In the genomic region with DNA sequence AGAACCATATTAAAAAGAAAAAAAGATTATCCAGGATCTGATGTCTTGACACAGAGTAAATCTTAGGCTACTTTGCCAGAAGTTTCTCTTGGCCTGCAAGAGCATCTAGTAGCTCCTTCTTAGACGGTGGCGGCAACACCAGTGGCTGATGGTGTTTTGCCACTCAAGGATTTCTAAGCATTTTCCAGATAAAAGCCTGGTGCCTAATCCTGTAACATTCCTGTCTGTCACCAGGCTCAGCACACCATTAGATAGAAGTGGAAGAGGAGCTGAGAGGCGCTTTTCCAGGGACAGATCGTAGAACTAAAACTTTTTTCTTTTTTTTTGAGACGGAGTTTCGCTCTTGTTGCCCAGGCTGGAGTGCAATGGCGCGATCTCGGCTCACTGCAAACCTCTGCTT, we compare ENCODE assay signal across 16 cellular contexts. TPM values are rescaled to one million over a fixed set of nuclear protein-coding genes. Genes with fewer than 3 reads are reported as not detected.
A peak's percentile ranks its signal among the peaks of the same experiment; 100 is the strongest.
DNase-seq lines count a peak whose midpoint lies in the region; ATAC-seq and TF ChIP-seq lines count a peak whose summit lies in the region.
"Had no signal": no experiment of that assay in that cellular context is flagged by ENCODE, and none has a peak within 500 bp of the region (broad histone marks: within the 10 kb centered on the region; RNA-seq: fewer than 3 reads in every experiment).

No MANE protein-coding gene starts in this region.

- TF ChIP-seq CTCF in HFFc6 (IDR thresholded peaks at IDR 0.05) = no peak
- no peak for TF ChIP-seq CTCF in esophagus muscularis mucosa (IDR thresholded peaks at IDR 0.05)
- TF ChIP-seq CTCF in osteocyte (IDR thresholded peaks at IDR 0.05) = no peak

- H3K4me3 ChIP-seq in esophagus muscularis mucosa = no peak overlapping the region
- H3K4me3 ChIP-seq: BLaER1 treated with 17β-estradiol and CSF1 and Interleukin-3, amounts not matched to agents 10 nM and 100 nM; GM12878 had no signal

- intact Hi-C loops in esophagus muscularis mucosa (cut with DNase I) = no loop called here

- no peak for TF ChIP-seq EP300 in esophagus muscularis mucosa (IDR thresholded peaks at IDR 0.05)

- ATAC-seq in HG02678 (IDR thresholded peaks at IDR 0.05; ENCODE audit: unreplicated experiment) (no peak), GM21723 (IDR thresholded peaks at IDR 0.05; ENCODE audit: unreplicated experiment) (no peak)
- ATAC-seq: GM12878, HepG2 had no signal

- no peak for TF ChIP-seq POLR2A in esophagus muscularis mucosa (IDR thresholded peaks at IDR 0.05; ENCODE audit: low read depth)

- H3K36me3 ChIP-seq in esophagus muscularis mucosa = peaks cover 4 to 44% (median 29%) of the 10 kb centered on the region in 4 donors
- H3K36me3 ChIP-seq: BLaER1 treated with 17β-estradiol and CSF1 and Interleukin-3, amounts not matched to agents 10 nM and 100 nM had no signal

- H3K27ac ChIP-seq in esophagus muscularis mucosa (replicated peaks in 1 of 4) = peak overlapping the region; percentile 13 to 74 (median 48)
- H3K27ac ChIP-seq: BLaER1 treated with 17β-estradiol and CSF1 and Interleukin-3, amounts not matched to agents 10 nM and 100 nM had no signal

- no peaks in the 10 kb centered on the region for H3K9me3 ChIP-seq in esophagus muscularis mucosa
- H3K9me3 ChIP-seq: BLaER1 treated with 17β-estradiol and CSF1 and Interleukin-3, amounts not matched to agents 10 nM and 100 nM had no signal

- H3K4me3 Mint-ChIP-seq in HFFc6 = no peak overlapping the region
- no peak overlapping the region for H3K4me3 Mint-ChIP-seq in osteocyte (ENCODE audit: unreplicated experiment)
- H3K4me3 Mint-ChIP-seq: CD4-positive, CD25-positive, alpha-beta regulatory T cell; H9 had no signal

- DNase-seq in NCI-H82 (lab: John Stamatoyannopoulos, UW) (peak; percentile 19), NCI-H82 treated with DMSO at 0.1 percent for 48 hours (lab: John Stamatoyannopoulos, UW; ENCODE audit: unreplicated experiment) (no peak), HFFc6 (no peak), esophagus muscularis mucosa (ENCODE audit: extremely low spot score) (no peak), osteocyte (ENCODE audit: extremely low spot score, unreplicated experiment) (no peak)
- no peak for DNase-seq in activated T-cell treated with anti-CD3 and anti-CD28 coated beads, Interleukin-2, amount 50 U/mL, for 1 hour
- DNase-seq: 8988T; ACHN; CD4-positive, CD25-positive, alpha-beta regulatory T cell; GOT3; H9 had no signal

- H3K4me1 Mint-ChIP-seq in HFFc6 (ENCODE audit: low read depth) (peaks cover 63% of the 10 kb centered on the region), osteocyte (ENCODE audit: unreplicated experiment) (peaks cover 8% of the 10 kb centered on the region)

- H3K27ac Mint-ChIP-seq in HFFc6 (peak overlapping the region; percentile 63), osteocyte (ENCODE audit: unreplicated experiment) (peak overlapping the region; percentile 28)
- H3K27ac Mint-ChIP-seq: CD4-positive, CD25-positive, alpha-beta regulatory T cell; H9 had no signal

- H3K36me3 Mint-ChIP-seq in HFFc6 (ENCODE audit: low read depth) (peaks cover 50% of the 10 kb centered on the region), osteocyte (ENCODE audit: unreplicated experiment) (peaks cover 28% of the 10 kb centered on the region)
- H3K36me3 Mint-ChIP-seq: CD4-positive, CD25-positive, alpha-beta regulatory T cell had no signal

- peaks cover 15 to 84% (median 65%) of the 10 kb centered on the region in 4 donors for H3K4me1 ChIP-seq in esophagus muscularis mucosa

- WGBS in esophagus muscularis mucosa = 70% methylated on average over 9 of the region's 9 CpGs

- no peaks in the 10 kb centered on the region for H3K9me3 Mint-ChIP-seq in HFFc6
- H3K9me3 Mint-ChIP-seq in osteocyte (ENCODE audit: unreplicated experiment) = no peaks in the 10 kb centered on the region
- H3K9me3 Mint-ChIP-seq: CD4-positive, CD25-positive, alpha-beta regulatory T cell; H9 had no signal

- no peaks in the 10 kb centered on the region for H3K27me3 ChIP-seq in esophagus muscularis mucosa
- H3K27me3 ChIP-seq: BLaER1 treated with 17β-estradiol and CSF1 and Interleukin-3, amounts not matched to agents 10 nM and 100 nM had no signal

- H3K27me3 Mint-ChIP-seq in HFFc6 (ENCODE audit: insufficient read depth) = peaks cover 5% of the 10 kb centered on the region
- H3K27me3 Mint-ChIP-seq in osteocyte (ENCODE audit: unreplicated experiment) = no peaks in the 10 kb centered on the region

RNA-seq across cellular contexts. Expression of a gene that starts 14.0 kb away (rescaled TPM):
- total RNA-seq in HFFc6 (2021; fragmentation: NEBNext Ultra II Directional; extraction: Animal tissue kit (Norgen Biotek cat#: 25700)) = 100 to 1,000 TPM; 191 to 289 (median 200) TPM
- 100 to 1,000 TPM in 1 of 4 donors, 10 to 100 TPM in 3; 33.5 to 112 (median 53.5) TPM for total RNA-seq in esophagus muscularis mucosa
- total RNA-seq in osteocyte = 88.7 and 99.5 TPM in 2 replicates
- total RNA-seq: CD4-positive, CD25-positive, alpha-beta regulatory T cell had no signal

RNA-seq across cellular contexts. Expression of a gene that starts 47.8 kb away (rescaled TPM):
- total RNA-seq in HFFc6 (2021; fragmentation: NEBNext Ultra II Directional; extraction: Animal tissue kit (Norgen Biotek cat#: 25700)) = 10 to 100 TPM; 38.9 to 50.1 (median 44.9) TPM
- total RNA-seq in esophagus muscularis mucosa (10 to 100 TPM; 28.2 to 37.4 (median 34.1) TPM), osteocyte (40.2 and 43.5 TPM in 2 replicates)

RNA-seq across cellular contexts. Expression of a gene that starts 48.7 kb away (rescaled TPM):
- total RNA-seq in HFFc6 (2021; fragmentation: NEBNext Ultra II Directional; extraction: Animal tissue kit (Norgen Biotek cat#: 25700)) = 1 to 10 TPM; 5.2 to 6.5 (median 5.4) TPM
- 10 to 100 TPM; 12.0 to 22.6 (median 16.0) TPM for total RNA-seq in esophagus muscularis mucosa
- 9.1 and 9.4 TPM in 2 replicates for total RNA-seq in osteocyte
